ENCODE assay signal across 26 cellular contexts in genomic region chr12:131751335-131751734, GRCh38.
"Had no signal": no experiment of that assay in that cellular context is flagged by ENCODE, and none has a peak within 500 bp of the region (broad histone marks: within the 10 kb centered on the region; RNA-seq: fewer than 3 reads in every experiment).

No MANE protein-coding gene starts in this region.

- H3K4me1 ChIP-seq: esophagus squamous epithelium, foreskin keratinocyte, left ventricle myocardium inferior, lower lobe of right lung, parathyroid adenoma, sigmoid colon, testis, upper lobe of right lung, vagina had no signal

- H3K4me2 ChIP-seq: neural progenitor cell had no signal

- ATAC-seq: foreskin keratinocyte; left cardiac atrium; lower lobe of right lung; natural killer cell treated with Interleukin-12 subunit alpha and Interleukin-12 subunit beta and Interleukin-15 and Interleukin-18, amount 100 ng/mL, for 72 hours; stimulated activated naive B cell treated with anti-CD40 and anti-IgM and Interleukin-4, amounts not matched to agents 10 μg/mL and 1 μg/mL and 100 μg/mL, for 72 hours; stimulated activated naive CD8-positive, alpha-beta T cell treated with anti-CD3 and anti-CD28 coated beads, Interleukin-15, amount 100 ng/mL, for 72 hours; upper lobe of right lung had no signal

- H3K27me3 ChIP-seq: esophagus squamous epithelium, foreskin keratinocyte, neural progenitor cell, sigmoid colon, testis, tibial nerve, upper lobe of right lung, vagina had no signal

- H3K4me3 ChIP-seq: coronary artery, esophagus squamous epithelium, left ventricle myocardium inferior, lower lobe of right lung, neural progenitor cell, sigmoid colon, skin epidermis, testis, tibial nerve, upper lobe of right lung, vagina had no signal

- H3K9me3 ChIP-seq: esophagus squamous epithelium, left ventricle myocardium inferior, lower lobe of right lung, sigmoid colon, testis, tibial nerve, upper lobe of right lung, vagina had no signal

- H3K9ac ChIP-seq: parathyroid adenoma had no signal

- DNase-seq: effector CD8-positive, alpha-beta T cell; esophagus squamous epithelium; foreskin keratinocyte; immature natural killer cell; kidney; left cardiac atrium; left ventricle myocardium inferior; lower lobe of right lung; midbrain; occipital lobe; sigmoid colon; stimulated activated CD4-positive, alpha-beta T cell treated with anti-CD3 and anti-CD28 coated beads, Interleukin-2, amount 100 ng/mL, for 24 hours; stimulated activated CD4-positive, alpha-beta T cell treated with anti-CD3 and anti-CD28 coated beads, Interleukin-4, amount 100 ng/mL, for 4 hours; stimulated activated naive B cell treated with anti-CD40 and anti-IgM and Interleukin-4, amounts not matched to agents 10 μg/mL and 1 μg/mL and 100 μg/mL, for 72 hours; stimulated activated naive CD8-positive, alpha-beta T cell treated with anti-CD3 and anti-CD28 coated beads, Interleukin-15, amount 100 ng/mL, for 72 hours; testis; upper lobe of right lung had no signal

- H3K36me3 ChIP-seq: neural progenitor cell had no signal

- H2AFZ ChIP-seq: neural progenitor cell, parathyroid adenoma had no signal

- FAIRE-seq: endometrium, kidney had no signal

- H3K27ac ChIP-seq: coronary artery, epithelial cell of prostate, esophagus squamous epithelium, foreskin keratinocyte, left ventricle myocardium inferior, lower lobe of right lung, neural progenitor cell, parathyroid adenoma, sigmoid colon, skin epidermis, testis, tibial nerve, upper lobe of right lung, vagina had no signal
